In genomic region chr1:228637529-228637928, GRCh38 we compare ENCODE assay signal across 7 cellular contexts.
DNase-seq lines count a peak whose midpoint lies in the region; TF ChIP-seq lines count a peak whose summit lies in the region.
"Not testable (repeated sequence)": the region's sequence is repeated elsewhere in the genome, so short reads cannot be mapped to it uniquely, and the experiment has no call there.

No MANE protein-coding gene starts in this region.

- no CpG with 5 or more reads among the region's 39 CpGs for WGBS in trophoblast cell (ENCODE audit: extremely low coverage, insufficient coverage, insufficient read length)
- WGBS in suprapubic skin: no CpG with 5 or more reads among the region's 39 CpGs

- not testable (repeated sequence) for H2BK12ac ChIP-seq in trophoblast cell (ENCODE audit: low read length)

- not testable (repeated sequence) for H3K79me2 ChIP-seq in OCI-LY3 (ENCODE audit: low read length); trophoblast cell (ENCODE audit: control insufficient read depth, insufficient read depth, low read length, poor library complexity)

- TF ChIP-seq EP300 in suprapubic skin (IDR thresholded peaks at IDR 0.05): not testable (repeated sequence)

- not testable (repeated sequence) for H3K27me3 ChIP-seq in OCI-LY3 (ENCODE audit: low read depth, low read length); right atrium auricular region; trophoblast cell (ENCODE audit: insufficient read depth, low read length); suprapubic skin

- DNase-seq in GM12865 (ENCODE audit: low read depth); coronary artery (ENCODE audit: low spot score); trophoblast cell: not testable (repeated sequence)
- DNase-seq in activated naive CD8-positive, alpha-beta T cell treated with anti-CD3 and anti-CD28 coated beads for 36 hours: peak; percentile 59
- DNase-seq in right atrium auricular region (ENCODE audit: low spot score) (peak; percentile 59), suprapubic skin (ENCODE audit: low spot score in 2 of 2) (peak in 1 of 2 donors; percentile 87)

- H2AK5ac ChIP-seq in trophoblast cell (ENCODE audit: low read length): not testable (repeated sequence)

- TF ChIP-seq POLR2A in suprapubic skin (IDR thresholded peaks at IDR 0.05): not testable (repeated sequence)

- H3K4me2 ChIP-seq in OCI-LY3 (ENCODE audit: low read length) (peak overlapping the region; percentile 34; the same call in 1 of the 2 replicates), trophoblast cell (ENCODE audit: low read length) (peak overlapping the region; percentile 58)

- H3K4me1 Mint-ChIP-seq in activated naive CD8-positive, alpha-beta T cell treated with anti-CD3 and anti-CD28 coated beads for 36 hours: not testable (repeated sequence)

- not testable (repeated sequence) for H3K27ac Mint-ChIP-seq in activated naive CD8-positive, alpha-beta T cell treated with anti-CD3 and anti-CD28 coated beads for 36 hours

- not testable (repeated sequence) for H3K27me3 Mint-ChIP-seq in activated naive CD8-positive, alpha-beta T cell treated with anti-CD3 and anti-CD28 coated beads for 36 hours

- H4K8ac ChIP-seq in trophoblast cell (ENCODE audit: low read depth, low read length): not testable (repeated sequence)

- H3K36me3 ChIP-seq in OCI-LY3 (replicated peaks; ENCODE audit: low read depth, low read length); right atrium auricular region; trophoblast cell (ENCODE audit: control insufficient read depth in 1 of 2, insufficient read depth in 2 of 2, low read length in 2 of 2); suprapubic skin: not testable (repeated sequence)

- TF ChIP-seq CTCF in GM12865 (IDR thresholded peaks at IDR 0.05; ENCODE audit: insufficient read depth, low read depth, low read length, missing control alignments); OCI-LY3 (IDR thresholded peaks at IDR 0.05; ENCODE audit: low read depth, low read length); coronary artery (IDR thresholded peaks at IDR 0.05); right atrium auricular region (IDR thresholded peaks at IDR 0.05); suprapubic skin (IDR thresholded peaks at IDR 0.05): not testable (repeated sequence)

- not testable (repeated sequence) for H3K23ac ChIP-seq in trophoblast cell (ENCODE audit: low read length)

- not testable (repeated sequence) for H4K91ac ChIP-seq in trophoblast cell (ENCODE audit: low read depth, low read length)

- H3K14ac ChIP-seq in trophoblast cell (ENCODE audit: low read length): not testable (repeated sequence)

- H3K18ac ChIP-seq in trophoblast cell (ENCODE audit: low read length): not testable (repeated sequence)

- not testable (repeated sequence) for H3K79me1 ChIP-seq in trophoblast cell (ENCODE audit: low read length)

- H3K9me3 Mint-ChIP-seq in activated naive CD8-positive, alpha-beta T cell treated with anti-CD3 and anti-CD28 coated beads for 36 hours: not testable (repeated sequence)

- not testable (repeated sequence) for H3K4me3 Mint-ChIP-seq in activated naive CD8-positive, alpha-beta T cell treated with anti-CD3 and anti-CD28 coated beads for 36 hours

- not testable (repeated sequence) for H3K4ac ChIP-seq in trophoblast cell (ENCODE audit: low read depth, low read length)

- not testable (repeated sequence) for H2AFZ ChIP-seq in OCI-LY3 (ENCODE audit: low read depth, low read length); trophoblast cell (ENCODE audit: insufficient read depth, low read length, poor library complexity)

- H3K9ac ChIP-seq in OCI-LY3 (ENCODE audit: low read length): peak overlapping the region; percentile 32; the same call in 1 of the 2 replicates
- not testable (repeated sequence) for H3K9ac ChIP-seq in trophoblast cell (ENCODE audit: low read length)

- not testable (repeated sequence) for H3K36me3 Mint-ChIP-seq in activated naive CD8-positive, alpha-beta T cell treated with anti-CD3 and anti-CD28 coated beads for 36 hours

- not testable (repeated sequence) for H4K20me1 ChIP-seq in OCI-LY3 (ENCODE audit: insufficient read depth, low read length)

- peak overlapping the region; percentile 41; the same call in 1 of the 2 replicates for H3K4me3 ChIP-seq in GM12865 (ENCODE audit: low read depth, low read length)
- peak overlapping the region; percentile 62 for H3K4me3 ChIP-seq in OCI-LY3 (ENCODE audit: low read length)
- H3K4me3 ChIP-seq in coronary artery: peak overlapping the region; percentile 65
- peak overlapping the region in 1 of 2 donors; percentile 47 for H3K4me3 ChIP-seq in right atrium auricular region
- not testable (repeated sequence) for H3K4me3 ChIP-seq in trophoblast cell (ENCODE audit: low read depth, low read length)
- H3K4me3 ChIP-seq in suprapubic skin: peak overlapping the region; percentile 49

- H4K12ac ChIP-seq in trophoblast cell (ENCODE audit: low read depth, low read length): not testable (repeated sequence)

- not testable (repeated sequence) for H2BK120ac ChIP-seq in trophoblast cell (ENCODE audit: insufficient read depth, low read length, poor library complexity)

- not testable (repeated sequence) for H2BK5ac ChIP-seq in trophoblast cell (ENCODE audit: low read depth, low read length, poor library complexity)

- not testable (repeated sequence) for H3K9me3 ChIP-seq in OCI-LY3 (ENCODE audit: insufficient read depth, low read length); right atrium auricular region; trophoblast cell (ENCODE audit: insufficient read depth, low read depth, low read length); suprapubic skin

- not testable (repeated sequence) for H3K4me1 ChIP-seq in OCI-LY3 (ENCODE audit: low read length); right atrium auricular region; trophoblast cell (ENCODE audit: control insufficient read depth in 1 of 2, insufficient read depth in 2 of 2, low read length in 2 of 2); suprapubic skin

- H3K27ac ChIP-seq in OCI-LY3 (ENCODE audit: low read length): peak overlapping the region; percentile 58
- H3K27ac ChIP-seq in coronary artery: peak overlapping the region in 1 of 2 donors; percentile 69
- H3K27ac ChIP-seq in right atrium auricular region; trophoblast cell (ENCODE audit: low read depth, low read length); suprapubic skin: not testable (repeated sequence)
